10 cellular contexts compared by ENCODE assay signal in the genomic region with DNA sequence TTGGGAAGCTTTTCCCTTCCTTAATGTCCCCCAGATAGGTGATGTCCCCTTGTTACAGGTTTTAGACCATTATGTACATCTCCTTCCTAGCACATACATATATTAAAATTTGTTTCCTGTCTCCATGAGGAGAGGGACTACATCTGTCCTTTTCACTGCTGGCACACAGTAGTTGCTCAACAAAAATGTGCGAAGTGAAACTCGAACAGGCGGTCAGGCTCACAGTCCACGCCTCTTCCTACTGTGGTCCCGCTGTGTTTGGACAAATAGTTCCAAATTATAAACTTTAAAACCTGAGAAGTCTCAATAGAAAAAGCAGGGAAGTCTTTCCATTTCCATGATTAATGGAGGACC. TPM values are rescaled to one million over a fixed set of nuclear protein-coding genes. Genes with fewer than 3 reads are reported as not detected.
DNase-seq lines count a peak whose midpoint lies in the region; ATAC-seq, FAIRE-seq and TF ChIP-seq lines count a peak whose summit lies in the region.
"Had no signal": no experiment of that assay in that cellular context is flagged by ENCODE, and none has a peak within 500 bp of the region (broad histone marks: within the 10 kb centered on the region; RNA-seq: fewer than 3 reads in every experiment).

No MANE protein-coding gene starts in this region.

- no peak for TF ChIP-seq CTCF in GM12878 (IDR thresholded peaks at IDR 0.05 in 2 of 3, conservative IDR thresholded peaks at IDR 0.05 in 1 of 3; ENCODE audit: control insufficient read depth in 2 of 3, extremely low read depth in 1 of 3, insufficient read depth in 1 of 3, low read depth in 3 of 3, low read length in 3 of 3)

- H3K4me1 ChIP-seq in GM12878 (ENCODE audit: control insufficient read depth, insufficient read depth, low read length) (peaks cover 16% of the 10 kb centered on the region), muscle layer of duodenum (ENCODE audit: control insufficient read depth in 1 of 2, insufficient read depth in 2 of 2, low read length in 2 of 2) (peaks cover 0 to 9% of the 10 kb centered on the region in 2 donors)

- H3K4me3 ChIP-seq in GM12878 (no peak overlapping the region), muscle layer of duodenum (ENCODE audit: low read depth in 1 of 2, low read length in 2 of 2) (peak overlapping the region; percentile 44 to 78)

- SMC1A ChIA-PET in GM12878 (lab: Charles Lee; ENCODE audit: uncharacterized antibody, unreplicated experiment) = no interaction called here

- no peak for TF ChIP-seq RAD21 in GM12878 (IDR thresholded peaks at IDR 0.05; ENCODE audit: insufficient read depth, low read depth, low read length)

- H3K27ac Mint-ChIP-seq in stimulated activated naive CD8-positive, alpha-beta T cell treated with anti-CD3 and anti-CD28 coated beads, Interleukin-15, Interleukin-2, amounts not matched to agents 100 ng/mL and 50 ng/mL, for 24 hours = no peak overlapping the region

- peak; percentile 44 for FAIRE-seq in GM12878 (lab: Jason Lieb, UNC)

- H2AFZ ChIP-seq in GM12878 (ENCODE audit: control insufficient read depth, low read depth, low read length) = no peak overlapping the region

- DNase-seq in stimulated activated naive CD8-positive, alpha-beta T cell treated with anti-CD3 and anti-CD28 coated beads, Interleukin-15, Interleukin-2, amounts not matched to agents 100 U/mL and 50 U/mL, for 24 hours = no peak
- DNase-seq in GM12878 (ENCODE audit: low read depth, low spot score) (no peak), GM19240 (ENCODE audit: insufficient read length, low spot score) (no peak), HT-29 (ENCODE audit: low spot score) (no peak)
- DNase-seq in stimulated activated CD4-positive, alpha-beta T cell treated with anti-CD3 and anti-CD28 coated beads, Interleukin-12 subunit alpha, Interleukin-12 subunit beta, amount 100 ng/mL, for 4 hours = no peak
- DNase-seq: GOT3 had no signal

- peak overlapping the region; percentile 74 for H3K4me3 Mint-ChIP-seq in stimulated activated naive CD8-positive, alpha-beta T cell treated with anti-CD3 and anti-CD28 coated beads, Interleukin-15, Interleukin-2, amounts not matched to agents 100 ng/mL and 50 ng/mL, for 24 hours

- in situ Hi-C loops in GM12878 (cut with MboI) = no loop called here

- peaks cover 0 to 24% of the 10 kb centered on the region in 2 experiments for H3K27me3 ChIP-seq in GM12878 (replicated peaks in 1 of 2; ENCODE audit: control insufficient read depth in 2 of 2, insufficient read depth in 2 of 2, low read length in 1 of 2)
- H3K27me3 ChIP-seq in muscle layer of duodenum (ENCODE audit: low read depth, low read length) = peaks cover 8% of the 10 kb centered on the region

- no peak for TF ChIP-seq POLR2A in GM12878 (IDR thresholded peaks at IDR 0.05; ENCODE audit: low read depth, low read length)

- no TSS peak for BruUV-seq in GM12878 (replicated peaks; lab: Mats Ljungman, UMichigan)

- H3K27ac ChIP-seq in GM12878 (ENCODE audit: control insufficient read depth, insufficient read depth) (no peak overlapping the region), muscle layer of duodenum (ENCODE audit: low read length) (no peak overlapping the region)

- H3K79me2 ChIP-seq in GM12878 (ENCODE audit: control insufficient read depth, insufficient read depth, low read length) = no peaks in the 10 kb centered on the region

- peaks cover 6% of the 10 kb centered on the region for H3K9me3 Mint-ChIP-seq in stimulated activated naive CD8-positive, alpha-beta T cell treated with anti-CD3 and anti-CD28 coated beads, Interleukin-15, Interleukin-2, amounts not matched to agents 100 ng/mL and 50 ng/mL, for 24 hours

- peak overlapping the region; percentile 88 for H3K4me2 ChIP-seq in GM12878 (ENCODE audit: control insufficient read depth, insufficient read depth)

- no peaks in the 10 kb centered on the region for H3K36me3 ChIP-seq in GM12878 (ENCODE audit: control insufficient read depth in 2 of 2, insufficient read depth in 2 of 2, low read length in 1 of 2)
- H3K36me3 ChIP-seq in muscle layer of duodenum (ENCODE audit: control insufficient read depth in 1 of 2, insufficient read depth in 2 of 2, low read length in 2 of 2) = peaks cover 0 to 3% of the 10 kb centered on the region in 2 donors

- peaks cover 4% of the 10 kb centered on the region; the same call in 1 of the 3 replicates for H3K9me3 ChIP-seq in GM12878 (replicated peaks; ENCODE audit: control insufficient read depth, insufficient read depth, low read length)
- peaks cover 0 to 7% of the 10 kb centered on the region in 2 donors for H3K9me3 ChIP-seq in muscle layer of duodenum (ENCODE audit: control insufficient read depth in 1 of 2, low read length in 2 of 2)

- no peak for TF ChIP-seq EP300 in GM12878 (IDR thresholded peaks at IDR 0.05; ENCODE audit: borderline replicate concordance in 1 of 2, control insufficient read depth in 1 of 2, low read depth in 2 of 2, low read length in 2 of 2)

- RAD21 ChIA-PET in GM12878 (lab: Charles Lee; ENCODE audit: unreplicated experiment) = interaction anchor here (1.1 to 1.4 kb wide), 2 partner anchors 9 to 55 kb away, joined by 3 read pairs; no protein-coding TSS in a partner anchor

- no peaks in the 10 kb centered on the region for H3K36me3 Mint-ChIP-seq in stimulated activated naive CD8-positive, alpha-beta T cell treated with anti-CD3 and anti-CD28 coated beads, Interleukin-15, Interleukin-2, amounts not matched to agents 100 ng/mL and 50 ng/mL, for 24 hours (ENCODE audit: low read depth)

- H3K9ac ChIP-seq in GM12878 (ENCODE audit: control insufficient read depth, insufficient read depth, low read length) = no peak overlapping the region

- POLR2A ChIA-PET in GM12878 (lab: Charles Lee) = no interaction called here

- peaks cover 28% of the 10 kb centered on the region for H3K4me1 Mint-ChIP-seq in stimulated activated naive CD8-positive, alpha-beta T cell treated with anti-CD3 and anti-CD28 coated beads, Interleukin-15, Interleukin-2, amounts not matched to agents 100 ng/mL and 50 ng/mL, for 24 hours (ENCODE audit: low read depth)

- ATAC-seq in stimulated activated naive CD8-positive, alpha-beta T cell treated with anti-CD3 and anti-CD28 coated beads, Interleukin-15, Interleukin-2, amounts not matched to agents 100 U/mL and 50 U/mL, for 24 hours = no peak
- no peak for ATAC-seq in GM12878
- no peak for ATAC-seq in GM18868 (IDR thresholded peaks at IDR 0.05; ENCODE audit: unreplicated experiment)

- intact Hi-C loops in GM12878 (cut with micrococcal nuclease; ENCODE audit: unreplicated experiment) = no loop called here

- peaks cover 51% of the 10 kb centered on the region for H3K27me3 Mint-ChIP-seq in stimulated activated naive CD8-positive, alpha-beta T cell treated with anti-CD3 and anti-CD28 coated beads, Interleukin-15, Interleukin-2, amounts not matched to agents 100 ng/mL and 50 ng/mL, for 24 hours

- no peaks in the 10 kb centered on the region for H4K20me1 ChIP-seq in GM12878 (ENCODE audit: control insufficient read depth, insufficient read depth)

- CTCF ChIA-PET in GM12878 (lab: Yijun Ruan, JAX) = no interaction called here

- WGBS in GM12878 (ENCODE audit: insufficient coverage, insufficient replicate concordance, low lambda C conversion rate, missing lambda C conversion rate) = 40% methylated on average over 5 of the region's 5 CpGs

TF ChIP-seq in GM12878, 131 proteins besides CTCF, POLR2A, EP300 and RAD21:
- TF ChIP-seq NR2C1 (IDR thresholded peaks at IDR 0.05) = no peak
- no peak for TF ChIP-seq ZNF384 (IDR thresholded peaks at IDR 0.05; ENCODE audit: borderline replicate concordance, low read depth, low read length)
- no peak for TF ChIP-seq HCFC1 (IDR thresholded peaks at IDR 0.05; ENCODE audit: low read length)
- no peak for TF ChIP-seq IKZF1 (conservative IDR thresholded peaks at IDR 0.05)
- no peak for TF ChIP-seq BMI1 (IDR thresholded peaks at IDR 0.05; ENCODE audit: borderline replicate concordance)
- no peak for TF ChIP-seq NRF1 (conservative IDR thresholded peaks at IDR 0.05; ENCODE audit: low read depth, low read length)
- no peak for TF ChIP-seq ZNF207 (IDR thresholded peaks at IDR 0.05; ENCODE audit: borderline replicate concordance)

RNA-seq across cellular contexts. Expression of a gene that starts 1.2 kb away (rescaled TPM):
- total RNA-seq in GM12878 (2013; cell fraction: nucleolus; rRNA removed) = 4.8 and 5.2 TPM in 2 replicates
- total RNA-seq in GM12878 (2014; rRNA removed) (10.1 and 14.2 TPM in 2 replicates), GM12878 (2014; rRNA removed; fragmentation: Illumina TruSeq; extraction: Trizol) (15.1 and 15.4 TPM in 2 replicates), GM12878 (2021) (17.8 and 21.6 TPM in 2 replicates)
- 3.2 TPM for polyA plus RNA-seq in GM12878 (2011; ENCODE audit: low read depth)
- polyA plus RNA-seq in GM12878 (2011; rRNA removed) (3.9 and 4.5 TPM in 2 replicates), GM12878 (2014; fragmentation: Illumina TruSeq; extraction: Trizol) (21.1 and 26.3 TPM in 2 replicates), GM12878 (2014; fragmentation: Nextera tagmentation; extraction: Ambion mirVana) (10 to 100 TPM in 1 of 2 experiments, 1 to 10 TPM in 1; 8.6 to 11.9 TPM), GM12878 (2014; rRNA removed) (17.8 and 18.1 TPM in 2 replicates), GM12878 (2016; fragmentation: Nextera tagmentation; extraction: Ambion mirVana) (10 to 100 TPM; 30.9 to 32.8 TPM)
- polyA plus RNA-seq in GM12878 (2011; cell fraction: cytosol; rRNA removed) = 1.7 and 2.1 TPM in 2 replicates
- 6.7 and 11.7 TPM in 2 replicates for polyA plus RNA-seq in GM12878 (2011; cell fraction: nucleus; rRNA removed)
- polyA plus RNA-seq in GM12878 (2012) = 2.9 and 4.5 TPM in 2 replicates
- polyA minus RNA-seq in GM12878 (2011; rRNA and poly(A)+ RNA removed) = 1.3 and 4.8 TPM in 2 replicates
- polyA minus RNA-seq in GM12878 (2011; cell fraction: cytosol; rRNA and poly(A)+ RNA removed) = 1.2 and 1.9 TPM in 2 replicates
- polyA minus RNA-seq in GM12878 (2011; cell fraction: nucleus; rRNA and poly(A)+ RNA removed) = 4.2 and 11.5 TPM in 2 replicates
- total RNA-seq in HT-29 (2014; rRNA removed; shearing (Covaris generic)) = 1.4 and 2.0 TPM in 2 replicates
- total RNA-seq: Daoy had no signal
